8 cellular contexts compared by ENCODE assay signal in the genomic region with DNA sequence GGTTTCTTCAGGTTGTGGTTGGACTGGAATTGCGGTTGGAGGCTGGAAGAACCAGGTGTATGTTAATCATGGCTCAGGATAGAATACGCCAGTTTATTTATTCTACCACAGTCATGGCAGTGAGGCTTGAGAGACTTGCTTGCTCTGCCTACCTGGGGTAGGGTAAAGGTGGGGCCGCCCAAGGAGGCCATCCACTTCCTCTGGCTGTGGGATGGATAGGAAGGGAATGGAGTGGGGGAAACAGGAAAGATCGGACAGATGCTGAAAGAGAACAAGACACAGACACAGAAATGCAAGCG. TPM values are rescaled to one million over a fixed set of nuclear protein-coding genes. Genes with fewer than 3 reads are reported as not detected.
A peak's percentile ranks its signal among the peaks of the same experiment; 100 is the strongest.
DNase-seq lines count a peak whose midpoint lies in the region; ATAC-seq and TF ChIP-seq lines count a peak whose summit lies in the region.

No MANE protein-coding gene starts in this region.

- peaks cover 70% of the 10 kb centered on the region for H3K4me1 Mint-ChIP-seq in activated CD4-positive, alpha-beta T cell treated with anti-CD3 and anti-CD28 coated beads, Interleukin-2, amount 10 ng/mL, durations not matched to agents 7 days and 5 days
- H3K4me1 Mint-ChIP-seq in chondrocyte (ENCODE audit: low read depth) = peaks cover 93% of the 10 kb centered on the region

- DNase-seq in activated CD4-positive, alpha-beta T cell treated with anti-CD3 and anti-CD28 coated beads, Interleukin-2, amount 10 ng/mL, durations not matched to agents 7 days and 5 days = no peak
- no peak for DNase-seq in activated CD4-positive, alpha-beta T cell treated with anti-CD3 and anti-CD28 coated beads, Interleukin-2, amount 50 U/mL, for 1 hour
- peak; percentile 92 for DNase-seq in NCI-H526 (lab: John Stamatoyannopoulos, UW)
- no peak for DNase-seq in chondrocyte (ENCODE audit: low spot score)
- peak; percentile 40 for DNase-seq in retina
- no peak for DNase-seq in posterior cingulate gyrus
- DNase-seq in GDM1 (lab: John Stamatoyannopoulos, UW) = no peak

- H3K27me3 Mint-ChIP-seq in activated CD4-positive, alpha-beta T cell treated with anti-CD3 and anti-CD28 coated beads, Interleukin-2, amount 10 ng/mL, durations not matched to agents 7 days and 5 days = peaks cover 43% of the 10 kb centered on the region
- no peaks in the 10 kb centered on the region for H3K27me3 Mint-ChIP-seq in chondrocyte (ENCODE audit: low read depth)

- intact Hi-C loops in posterior cingulate gyrus (cut with DNase I) = loop anchor here (5.0 kb wide), 1 partner anchor 110 kb away; a partner anchor contains a TSS

- POLR2A ChIA-PET in activated CD4-positive, alpha-beta T cell treated with anti-CD3 and anti-CD28 coated beads, Interleukin-2, amount 10 ng/mL, durations not matched to agents 7 days and 5 days (lab: Charles Lee) = no interaction called here

- peaks cover 27% of the 10 kb centered on the region for H3K36me3 Mint-ChIP-seq in activated CD4-positive, alpha-beta T cell treated with anti-CD3 and anti-CD28 coated beads, Interleukin-2, amount 10 ng/mL, durations not matched to agents 7 days and 5 days (ENCODE audit: low read depth)
- H3K36me3 Mint-ChIP-seq in chondrocyte (ENCODE audit: low read depth) = peaks cover 13% of the 10 kb centered on the region

- CTCF ChIA-PET in activated CD4-positive, alpha-beta T cell treated with anti-CD3 and anti-CD28 coated beads, Interleukin-2, amount 10 ng/mL, durations not matched to agents 7 days and 5 days (lab: Charles Lee) = interaction anchor here (1.1 to 18.3 kb wide), 3 partner anchors 9 to 24 kb away, joined by 6 to 332 read pairs (median 142); a partner anchor contains a TSS

- H3K9me3 Mint-ChIP-seq in activated CD4-positive, alpha-beta T cell treated with anti-CD3 and anti-CD28 coated beads, Interleukin-2, amount 10 ng/mL, durations not matched to agents 7 days and 5 days = no peaks in the 10 kb centered on the region
- no peaks in the 10 kb centered on the region for H3K9me3 Mint-ChIP-seq in chondrocyte (ENCODE audit: low read depth)

- H3K4me3 Mint-ChIP-seq in activated CD4-positive, alpha-beta T cell treated with anti-CD3 and anti-CD28 coated beads, Interleukin-2, amount 10 ng/mL, durations not matched to agents 7 days and 5 days = peak overlapping the region; percentile 79
- H3K4me3 Mint-ChIP-seq in chondrocyte (ENCODE audit: unreplicated experiment) = peak overlapping the region; percentile 94

- H3K27ac Mint-ChIP-seq in activated CD4-positive, alpha-beta T cell treated with anti-CD3 and anti-CD28 coated beads, Interleukin-2, amount 10 ng/mL, durations not matched to agents 7 days and 5 days = no peak overlapping the region
- H3K27ac Mint-ChIP-seq in chondrocyte (ENCODE audit: unreplicated experiment) = peak overlapping the region; percentile 69

- no peak for ATAC-seq in GM19324 (IDR thresholded peaks at IDR 0.05; ENCODE audit: low FRiP score, unreplicated experiment)

- no peak for TF ChIP-seq CTCF in chondrocyte (IDR thresholded peaks at IDR 0.05)

RNA-seq across cellular contexts. Expression of a gene that starts 8.1 kb away (rescaled TPM):
- 100 to 1,000 TPM; 137 to 141 TPM for total RNA-seq in activated CD4-positive, alpha-beta T cell treated with anti-CD3 and anti-CD28 coated beads, Interleukin-2, amount 10 ng/mL, durations not matched to agents 7 days and 5 days
- 112 to 292 TPM (median 291 TPM) in 3 replicates for total RNA-seq in chondrocyte

RNA-seq across cellular contexts. Expression of a gene that starts 13.4 kb away (rescaled TPM):
- total RNA-seq in activated CD4-positive, alpha-beta T cell treated with anti-CD3 and anti-CD28 coated beads, Interleukin-2, amount 10 ng/mL, durations not matched to agents 7 days and 5 days = 1 to 10 TPM; 5.1 to 5.2 TPM
- 1.1 to 2.8 TPM (median 1.3 TPM) in 3 replicates for total RNA-seq in chondrocyte

RNA-seq across cellular contexts. Expression of a gene that starts 21.0 kb away (rescaled TPM):
- under 1 TPM; 0.29 to 0.32 TPM for total RNA-seq in activated CD4-positive, alpha-beta T cell treated with anti-CD3 and anti-CD28 coated beads, Interleukin-2, amount 10 ng/mL, durations not matched to agents 7 days and 5 days
- 75.4 to 85.4 TPM (median 82.8 TPM) in 3 replicates for total RNA-seq in chondrocyte

Comparison
In these comparisons a context has a peak if more than half of its experiments do, and no peak if none do; other contexts are left out.
1. DNase-seq: peak in NCI-H526 (2 of 2) and retina (single experiment); none in activated CD4-positive, alpha-beta T cell treated with anti-CD3 and anti-CD28 coated beads, Interleukin-2, amount 10 ng/mL, durations not matched to agents 7 days and 5 days (single experiment), activated CD4-positive, alpha-beta T cell treated with anti-CD3 and anti-CD28 coated beads, Interleukin-2, amount 50 U/mL, for 1 hour (single experiment), chondrocyte (single experiment), posterior cingulate gyrus (0 of 10) and GDM1 (single experiment).
2. RNA of a gene that starts 21.0 kb away (total RNA-seq): 75.4 to 85.4 TPM in chondrocyte; 0.29 to 0.32 TPM in activated CD4-positive, alpha-beta T cell treated with anti-CD3 and anti-CD28 coated beads, Interleukin-2, amount 10 ng/mL, durations not matched to agents 7 days and 5 days; every median in the first group is over 10 times any median in the second.